In genomic region chr6:36419295-36419694, GRCh38 we compare ENCODE assay signal across 13 cellular contexts. TPM values are rescaled to one million over a fixed set of nuclear protein-coding genes. Genes with fewer than 3 reads are reported as not detected.
"Had no signal": no experiment of that assay in that cellular context is flagged by ENCODE, and none has a peak within 500 bp of the region (broad histone marks: within the 10 kb centered on the region; RNA-seq: fewer than 3 reads in every experiment).

No MANE protein-coding gene starts in this region.

- ATAC-seq: body of pancreas; heart left ventricle; psoas muscle; right lobe of liver; stimulated activated memory B cell treated with anti-CD40 and anti-IgM and Interleukin-4, amounts not matched to agents 10 μg/mL and 1 μg/mL and 100 μg/mL, for 72 hours had no signal

- H3K36me3 ChIP-seq: esophagus muscularis mucosa, heart left ventricle, right lobe of liver, tibial nerve had no signal

- H3K27me3 ChIP-seq: body of pancreas, esophagus muscularis mucosa, heart left ventricle, right lobe of liver, tibial nerve had no signal

- H3K9me3 ChIP-seq: body of pancreas, esophagus muscularis mucosa, heart left ventricle, psoas muscle, right lobe of liver, tibial nerve had no signal

- DNase-seq: activated CD4-positive, CD25-positive, alpha-beta regulatory T cell; amniotic stem cell; body of pancreas; endodermal cell; foreskin melanocyte; heart left ventricle; occipital lobe; psoas muscle; right lobe of liver; T-helper 2 cell had no signal

- H3K4me3 ChIP-seq: body of pancreas, esophagus muscularis mucosa, heart left ventricle, psoas muscle, right lobe of liver, tibial nerve had no signal

- H3K27ac ChIP-seq: body of pancreas, esophagus muscularis mucosa, heart left ventricle, psoas muscle, right lobe of liver, tibial nerve had no signal

RNA-seq across cellular contexts. Expression of gene PXT1, which starts 23.4 kb away (rescaled TPM):
- total RNA-seq: body of pancreas, esophagus muscularis mucosa, occipital lobe, tibial nerve had no signal

RNA-seq across cellular contexts. Expression of gene ETV7, which starts 31.8 kb away (rescaled TPM):
- total RNA-seq: occipital lobe, psoas muscle had no signal
